Comparison of ENCODE assay signal across 12 cellular contexts in genomic region chr7:80661729-80662128, GRCh38. TPM values are rescaled to one million over a fixed set of nuclear protein-coding genes. Genes with fewer than 3 reads are reported as not detected.
A peak's percentile ranks its signal among the peaks of the same experiment; 100 is the strongest.
DNase-seq lines count a peak whose midpoint lies in the region; ATAC-seq, FAIRE-seq and TF ChIP-seq lines count a peak whose summit lies in the region.
"Had no signal": no experiment of that assay in that cellular context is flagged by ENCODE, and none has a peak within 500 bp of the region (broad histone marks: within the 10 kb centered on the region; RNA-seq: fewer than 3 reads in every experiment).

No MANE protein-coding gene starts in this region.

- intact Hi-C loops in HepG2 (cut with micrococcal nuclease; ENCODE audit: unreplicated experiment): no loop called here
- intact Hi-C loops in right lobe of liver (cut with DNase I): no loop called here

- no TSS peak for BruUV-seq in HepG2 (replicated peaks; lab: Mats Ljungman, UMichigan)

- TF ChIP-seq RAD21 in HepG2 (CRISPR knock-in tag; IDR thresholded peaks at IDR 0.05): no peak

- no peaks in the 10 kb centered on the region for H3K4me1 Mint-ChIP-seq in activated T-cell treated with anti-CD3 and anti-CD28 coated beads, Interleukin-2, amount 50 U/mL, for 72 hours (ENCODE audit: low read depth)

- no peak overlapping the region for H3K9ac ChIP-seq in HepG2 (ENCODE audit: insufficient read depth, low read depth, low read length)
- no peak overlapping the region for H3K9ac ChIP-seq in OCI-LY3 (ENCODE audit: low read length)

- H4K20me1 ChIP-seq in HepG2 (ENCODE audit: insufficient read depth, low read length) (no peaks in the 10 kb centered on the region), OCI-LY3 (ENCODE audit: insufficient read depth, low read length) (no peaks in the 10 kb centered on the region)

- DNase-seq in HepG2 (ENCODE audit: low spot score): no peak
- no peak for DNase-seq in right lobe of liver
- peak; percentile 10 for DNase-seq in fibroblast of pulmonary artery (ENCODE audit: low read depth)
- DNase-seq in Peyer's patch: no peak
- DNase-seq in activated T-cell treated with anti-CD3 and anti-CD28 coated beads, Interleukin-2, amount 50 U/mL, for 72 hours: no peak
- no peak for DNase-seq in DMS 273 treated with DMSO at 0.1 percent for 48 hours (lab: John Stamatoyannopoulos, UW)
- DNase-seq: cortex of kidney, nucleus accumbens had no signal

- H3K36me3 ChIP-seq in HepG2 (replicated peaks in 1 of 2; ENCODE audit: control insufficient read depth in 1 of 2, insufficient read depth in 2 of 2, low read length in 2 of 2): no peaks in the 10 kb centered on the region
- no peaks in the 10 kb centered on the region for H3K36me3 ChIP-seq in right lobe of liver
- H3K36me3 ChIP-seq in OCI-LY3 (replicated peaks; ENCODE audit: low read depth, low read length): no peaks in the 10 kb centered on the region
- no peaks in the 10 kb centered on the region for H3K36me3 ChIP-seq in Peyer's patch

- H3K36me3 Mint-ChIP-seq in activated T-cell treated with anti-CD3 and anti-CD28 coated beads, Interleukin-2, amount 50 U/mL, for 72 hours (ENCODE audit: insufficient read depth in 2 of 2): no peaks in the 10 kb centered on the region
- H3K36me3 Mint-ChIP-seq: activated naive CD4-positive, alpha-beta T cell treated with anti-CD3 and anti-CD28 coated beads, Interleukin-2, amount 50 U/mL, for 72 hours had no signal

- no peak overlapping the region for H3K27ac Mint-ChIP-seq in activated T-cell treated with anti-CD3 and anti-CD28 coated beads, Interleukin-2, amount 50 U/mL, for 72 hours
- H3K27ac Mint-ChIP-seq: activated naive CD4-positive, alpha-beta T cell treated with anti-CD3 and anti-CD28 coated beads, Interleukin-2, amount 50 U/mL, for 72 hours had no signal

- H2AFZ ChIP-seq in HepG2 (ENCODE audit: low read length) (no peak overlapping the region), OCI-LY3 (ENCODE audit: low read depth, low read length) (no peak overlapping the region)

- POLR2A ChIA-PET in HepG2 (lab: Yijun Ruan, JAX): no interaction called here

- TF ChIP-seq EP300 in HepG2 (IDR thresholded peaks at IDR 0.05; ENCODE audit: low read depth in 2 of 2, low read length in 2 of 2) (no peak), HepG2 (CRISPR knock-in tag; IDR thresholded peaks at IDR 0.05; ENCODE audit: borderline replicate concordance) (no peak)

- TF ChIP-seq CTCF in HepG2 (CRISPR knock-in tag; IDR thresholded peaks at IDR 0.05): 0 out of 2 replicates have a peak, but pooled peaks have one; percentile 13
- no peak for TF ChIP-seq CTCF in right lobe of liver (IDR thresholded peaks at IDR 0.05)
- TF ChIP-seq CTCF in OCI-LY3 (IDR thresholded peaks at IDR 0.05; ENCODE audit: low read depth, low read length): peak; percentile 51
- peak; percentile 26 for TF ChIP-seq CTCF in fibroblast of pulmonary artery (IDR thresholded peaks at IDR 0.05; ENCODE audit: low read length, missing control alignments)
- TF ChIP-seq CTCF in Peyer's patch (IDR thresholded peaks at IDR 0.05): peak in 1 of 6 experiments; percentile 4

- H3K4me1 ChIP-seq in HepG2 (ENCODE audit: insufficient read depth, low read length) (no peaks in the 10 kb centered on the region; the same call in 1 of the 2 replicates), right lobe of liver (peaks cover 0 to 8% (median 0%) of the 10 kb centered on the region in 4 donors), OCI-LY3 (ENCODE audit: low read length) (peaks cover 26% of the 10 kb centered on the region), Peyer's patch (no peaks in the 10 kb centered on the region)

- in situ Hi-C loops in HepG2 (cut with HindIII; ENCODE audit: extremely low pct_ligation_motif_present, low pct_unique_long_range_greater_than_20kb): no loop called here

- no peak overlapping the region for H3K4me3 ChIP-seq in HepG2 (replicated peaks in 1 of 3; ENCODE audit: insufficient read depth in 1 of 3, low read depth in 2 of 3, low read length in 3 of 3)
- no peak overlapping the region for H3K4me3 ChIP-seq in right lobe of liver
- no peak overlapping the region for H3K4me3 ChIP-seq in OCI-LY3 (ENCODE audit: low read length)
- H3K4me3 ChIP-seq in fibroblast of pulmonary artery (replicated peaks; ENCODE audit: low read depth, low read length): no peak overlapping the region
- H3K4me3 ChIP-seq in Peyer's patch: no peak overlapping the region

- no peak overlapping the region for H3K27ac ChIP-seq in HepG2 (ENCODE audit: extremely low read length, insufficient read depth, low read length)
- H3K27ac ChIP-seq in right lobe of liver: no peak overlapping the region
- H3K27ac ChIP-seq in OCI-LY3 (ENCODE audit: low read length): no peak overlapping the region
- H3K27ac ChIP-seq in Peyer's patch: no peak overlapping the region

- H3K79me2 ChIP-seq in HepG2 (ENCODE audit: insufficient read depth, low read length) (no peaks in the 10 kb centered on the region), OCI-LY3 (ENCODE audit: low read length) (no peaks in the 10 kb centered on the region)

- 81% methylated on average over 7 of the region's 7 CpGs for WGBS in HepG2 (ENCODE audit: low lambda C conversion rate)
- WGBS in right lobe of liver (ENCODE audit: insufficient coverage, low coverage, low lambda C conversion rate, missing lambda C conversion rate): 73% methylated on average over 7 of the region's 7 CpGs

- CTCF ChIA-PET in HepG2 (lab: Yijun Ruan, JAX; ENCODE audit: low intra/inter-chr PET ratio, low total read pairs): no interaction called here

- H3K27me3 Mint-ChIP-seq in activated T-cell treated with anti-CD3 and anti-CD28 coated beads, Interleukin-2, amount 50 U/mL, for 72 hours (ENCODE audit: low read depth): no peaks in the 10 kb centered on the region

- no peak for TF ChIP-seq POLR2A in HepG2 (IDR thresholded peaks at IDR 0.05; ENCODE audit: insufficient read depth in 1 of 2, low read depth in 2 of 2, low read length in 2 of 2)
- TF ChIP-seq POLR2A in right lobe of liver (IDR thresholded peaks at IDR 0.05): no peak
- no peak for TF ChIP-seq POLR2A in Peyer's patch (IDR thresholded peaks at IDR 0.05)

- no peaks in the 10 kb centered on the region for H3K27me3 ChIP-seq in HepG2 (ENCODE audit: control insufficient read depth in 1 of 2, insufficient read depth in 2 of 2, low read length in 2 of 2)
- no peaks in the 10 kb centered on the region for H3K27me3 ChIP-seq in right lobe of liver
- no peaks in the 10 kb centered on the region for H3K27me3 ChIP-seq in OCI-LY3 (ENCODE audit: low read depth, low read length)
- no peaks in the 10 kb centered on the region for H3K27me3 ChIP-seq in Peyer's patch

- ATAC-seq in HepG2 (no peak), right lobe of liver (no peak), HG03039 (IDR thresholded peaks at IDR 0.05; ENCODE audit: unreplicated experiment) (no peak)
- ATAC-seq in activated T-cell treated with anti-CD3 and anti-CD28 coated beads, Interleukin-2, amount 50 U/mL, for 72 hours (replicated peaks in 1 of 2): no peak
- ATAC-seq: activated naive CD4-positive, alpha-beta T cell treated with anti-CD3 and anti-CD28 coated beads, Interleukin-2, amount 50 U/mL, for 72 hours had no signal

- H3K9me3 Mint-ChIP-seq in activated T-cell treated with anti-CD3 and anti-CD28 coated beads, Interleukin-2, amount 50 U/mL, for 72 hours: no peaks in the 10 kb centered on the region
- H3K9me3 Mint-ChIP-seq: activated naive CD4-positive, alpha-beta T cell treated with anti-CD3 and anti-CD28 coated beads, Interleukin-2, amount 50 U/mL, for 72 hours had no signal

- H3K9me3 ChIP-seq in HepG2 (ENCODE audit: low read length): no peaks in the 10 kb centered on the region
- H3K9me3 ChIP-seq in right lobe of liver: no peaks in the 10 kb centered on the region
- H3K9me3 ChIP-seq in OCI-LY3 (ENCODE audit: insufficient read depth, low read length): no peaks in the 10 kb centered on the region
- H3K9me3 ChIP-seq in Peyer's patch: no peaks in the 10 kb centered on the region

- H3K4me3 Mint-ChIP-seq in activated T-cell treated with anti-CD3 and anti-CD28 coated beads, Interleukin-2, amount 50 U/mL, for 72 hours: no peak overlapping the region

- H3K4me2 ChIP-seq in HepG2 (ENCODE audit: low read depth, low read length) (no peak overlapping the region), OCI-LY3 (ENCODE audit: low read length) (no peak overlapping the region)

- FAIRE-seq in HepG2 (lab: Jason Lieb, UNC): no peak
- FAIRE-seq: G401.6 had no signal

TF ChIP-seq in HepG2, 621 proteins besides CTCF, POLR2A, EP300 and RAD21:
- TF ChIP-seq MAFF (IDR thresholded peaks at IDR 0.05; ENCODE audit: low read depth, low read length) (0 out of 2 replicates have a peak, but pooled peaks have one; percentile 16), RARA (CRISPR knock-in tag; IDR thresholded peaks at IDR 0.05) (no peak)

RNA-seq across cellular contexts. Expression of gene CD36, which starts 23.3 kb away (rescaled TPM):
- total RNA-seq in HepG2 (2016; rRNA removed; fragmentation: Illumina TruSeq; extraction: Trizol) (3.4 and 4.8 TPM in 2 replicates), right lobe of liver (10 to 100 TPM; 14.0 to 73.8 (median 34.7) TPM), Peyer's patch (10 to 100 TPM in 3 of 4 donors, 1 to 10 TPM in 1; 8.9 to 35.5 (median 24.4) TPM)
- 0.61 and 0.88 TPM in 2 replicates for total RNA-seq in HepG2 (2016; cell fraction: cytosol; rRNA removed; fragmentation: Illumina TruSeq; extraction: Trizol; ENCODE audit: low read depth)
- 2.4 and 4.7 TPM in 2 replicates for total RNA-seq in HepG2 (2016; cell fraction: insoluble cytoplasmic fraction; rRNA removed; fragmentation: Illumina TruSeq; extraction: Trizol)
- 1.3 and 1.5 TPM in 2 replicates for total RNA-seq in HepG2 (2016; cell fraction: membrane; rRNA removed; fragmentation: Illumina TruSeq; extraction: Trizol)
- total RNA-seq in HepG2 (2016; cell fraction: nucleus; rRNA removed; fragmentation: Illumina TruSeq; extraction: Trizol): 6.2 and 8.1 TPM in 2 replicates
- polyA plus RNA-seq in HepG2 (2011; rRNA removed): 1.9 and 2.8 TPM in 2 replicates
- polyA plus RNA-seq in HepG2 (2011; cell fraction: cytosol; rRNA removed): 1.1 and 1.4 TPM in 2 replicates
- 0.93 and 1.5 TPM in 2 replicates for polyA plus RNA-seq in HepG2 (2011; cell fraction: nucleus; rRNA removed)
- 2.1 and 4.0 TPM in 2 replicates for polyA plus RNA-seq in HepG2 (2012)
- polyA plus RNA-seq in HepG2 (2016; cell fraction: cytosol; fragmentation: Illumina TruSeq; extraction: Trizol; ENCODE audit: low read depth): 0.34 and 0.44 TPM in 2 replicates
- polyA plus RNA-seq in HepG2 (2016; cell fraction: insoluble cytoplasmic fraction; fragmentation: Illumina TruSeq; extraction: Trizol; ENCODE audit: low read depth): 1.2 and 1.7 TPM in 2 replicates
- polyA plus RNA-seq in HepG2 (2016; cell fraction: membrane; fragmentation: Illumina TruSeq; extraction: Trizol; ENCODE audit: low read depth): 0.30 and 0.38 TPM in 2 replicates
- 4.3 TPM in 2 replicates for polyA plus RNA-seq in HepG2 (2016; cell fraction: nucleus; fragmentation: Illumina TruSeq; extraction: Trizol; ENCODE audit: insufficient read depth, low read depth)
- 0.05 and 2.6 TPM in 2 replicates for polyA minus RNA-seq in HepG2 (2011; rRNA and poly(A)+ RNA removed; ENCODE audit: low replicate concordance)
- polyA minus RNA-seq in HepG2 (2011; cell fraction: cytosol; rRNA and poly(A)+ RNA removed): 1.4 and 3.9 TPM in 2 replicates
- 5.0 and 6.0 TPM in 2 replicates for polyA minus RNA-seq in HepG2 (2011; cell fraction: nucleus; rRNA and poly(A)+ RNA removed)
- total RNA-seq in activated T-cell treated with anti-CD3 and anti-CD28 coated beads, Interleukin-2, amount 50 U/mL, for 72 hours: under 1 TPM; 0.21 to 0.65 TPM
- total RNA-seq: activated naive CD4-positive, alpha-beta T cell treated with anti-CD3 and anti-CD28 coated beads, Interleukin-2, amount 50 U/mL, for 72 hours had no signal

Comparison
In these comparisons a context has a peak if more than half of its experiments do, and no peak if none do; other contexts are left out.
1. CTCF ChIP-seq: peak in HepG2 (single experiment), OCI-LY3 (single experiment) and fibroblast of pulmonary artery (single experiment); none in right lobe of liver (0 of 4).